In genomic region chr1:156082111-156083091, GRCh38 we compare ENCODE assay signal across 9 cellular contexts. TPM values are rescaled to one million over a fixed set of nuclear protein-coding genes. Genes with fewer than 3 reads are reported as not detected.
A peak's percentile ranks its signal among the peaks of the same experiment; 100 is the strongest.
DNase-seq lines count a peak whose midpoint lies in the region; ATAC-seq and TF ChIP-seq lines count a peak whose summit lies in the region.
"Had no signal": no experiment of that assay in that cellular context is flagged by ENCODE, and none has a peak within 500 bp of the region (broad histone marks: within the 10 kb centered on the region; RNA-seq: fewer than 3 reads in every experiment).

MEX3A (minus strand) TSS chr1:156082465; CDS start chr1:156081998, 467 bp downstream.

- peak within 1 kb of the TSS; percentile 85 for H3K4me3 ChIP-seq in HL-60 (replicated peaks; ENCODE audit: insufficient read depth, low read length)
- peak within 1 kb of the TSS; percentile 96 for H3K4me3 ChIP-seq in endodermal cell (ENCODE audit: low read length)

- TF ChIP-seq CTCF in Calu3 (IDR thresholded peaks at IDR 0.05; ENCODE audit: unreplicated experiment) (no peak), HL-60 (IDR thresholded peaks at IDR 0.05; ENCODE audit: insufficient read depth, low read length) (no peak), endodermal cell (conservative IDR thresholded peaks at IDR 0.05) (no peak)

- DNase-seq in Calu3: peak; percentile 83
- DNase-seq in HL-60 (ENCODE audit: low read depth in 1 of 2, low spot score in 1 of 2): peak in 1 of 2 experiments; percentile 60
- DNase-seq in NCI-H82 treated with DMSO at 0.1 percent for 48 hours (lab: John Stamatoyannopoulos, UW; ENCODE audit: unreplicated experiment): peak; percentile 78
- peak; percentile 86 for DNase-seq in activated CD8-positive, alpha-beta memory T cell treated with anti-CD3 and anti-CD28 coated beads for 24 hours
- peak; percentile 99 for DNase-seq in endodermal cell
- peak; percentile 54 to 55 for DNase-seq in memory B cell (ENCODE audit: low spot score in 2 of 2)
- DNase-seq in stimulated activated CD8-positive, alpha-beta memory T cell treated with anti-CD3 and anti-CD28 coated beads, Interleukin-4, amount 100 ng/mL, for 48 hours: peak; percentile 79

- peak within 1 kb of the TSS; percentile 97 for H3K9ac ChIP-seq in endodermal cell (ENCODE audit: extremely low read depth, low read length, poor library complexity, severe bottlenecking)

- H3K9me3 Mint-ChIP-seq in Calu3 (ENCODE audit: low read depth, unreplicated experiment) (no peaks in the 10 kb centered on the region), endodermal cell (no peaks in the 10 kb centered on the region), memory B cell (no peaks in the 10 kb centered on the region)

- H3K27ac Mint-ChIP-seq in Calu3 (ENCODE audit: unreplicated experiment) (no peak within 1 kb of the TSS), endodermal cell (peak within 1 kb of the TSS; percentile 94), memory B cell (no peak within 1 kb of the TSS)

- ATAC-seq in memory B cell (ENCODE audit: low read depth) (peak; percentile 80), GM21576 (IDR thresholded peaks at IDR 0.05; ENCODE audit: unreplicated experiment) (no peak)

- peaks cover 25% of the 10 kb centered on the region for H3K36me3 Mint-ChIP-seq in Calu3 (ENCODE audit: insufficient read depth, unreplicated experiment)
- H3K36me3 Mint-ChIP-seq in endodermal cell (ENCODE audit: low read depth): peaks cover 28% of the 10 kb centered on the region
- no peaks in the 10 kb centered on the region for H3K36me3 Mint-ChIP-seq in memory B cell

- H3K4me1 Mint-ChIP-seq in Calu3 (ENCODE audit: low read depth, unreplicated experiment) (peaks cover 18% of the 10 kb centered on the region), endodermal cell (peaks cover 55% of the 10 kb centered on the region), memory B cell (peaks cover 20% of the 10 kb centered on the region)

- H3K9me3 ChIP-seq in endodermal cell (ENCODE audit: control insufficient read depth, low read length): no peaks in the 10 kb centered on the region

- H3K4me3 Mint-ChIP-seq in Calu3 (ENCODE audit: low read depth, unreplicated experiment) (peak within 1 kb of the TSS; percentile 76), endodermal cell (peak within 1 kb of the TSS; percentile 99), memory B cell (peak within 1 kb of the TSS; percentile 86)

- no peaks in the 10 kb centered on the region for H3K4me1 ChIP-seq in endodermal cell (ENCODE audit: control insufficient read depth, insufficient read depth, low read length)

- peaks cover 10% of the 10 kb centered on the region for H3K27me3 ChIP-seq in HL-60 (ENCODE audit: insufficient read depth, poor library complexity, severe bottlenecking)
- no peaks in the 10 kb centered on the region for H3K27me3 ChIP-seq in endodermal cell (ENCODE audit: control insufficient read depth, insufficient read depth, low read length, poor library complexity, severe bottlenecking)

- no peak within 1 kb of the TSS for H3K27ac ChIP-seq in HL-60 (replicated peaks)
- H3K27ac ChIP-seq in endodermal cell (ENCODE audit: low read depth, low read length): peak within 1 kb of the TSS; percentile 99

- WGBS in endodermal cell (ENCODE audit: insufficient coverage in 1 of 2, insufficient read length in 1 of 2), 2 experiments: 0% methylated on average over 5 to 62 of the region's 69 CpGs

- CTCF ChIA-PET in Calu3 (lab: Charles Lee): interaction anchor here (0.5 to 2.2 kb wide), 3 partner anchors 48 to 145 kb away, joined by 3 to 10 read pairs (median 6); no protein-coding TSS in a partner anchor

- peaks cover 29% of the 10 kb centered on the region for H3K36me3 ChIP-seq in endodermal cell (ENCODE audit: control insufficient read depth, insufficient read depth, low read length)

- intact Hi-C loops in Calu3 (cut with micrococcal nuclease; ENCODE audit: unreplicated experiment): no loop called here

- H3K27me3 Mint-ChIP-seq in Calu3 (ENCODE audit: unreplicated experiment): no peaks in the 10 kb centered on the region
- H3K27me3 Mint-ChIP-seq in endodermal cell (ENCODE audit: insufficient read depth): no peaks in the 10 kb centered on the region
- peaks cover 13% of the 10 kb centered on the region for H3K27me3 Mint-ChIP-seq in memory B cell

- BruUV-seq in Calu3 (replicated peaks; lab: Mats Ljungman, UMichigan): no TSS peak

RNA-seq across cellular contexts. Expression of gene MEX3A, which starts in this region (rescaled TPM):
- total RNA-seq in Calu3 (2022) (3.3 and 5.0 TPM in 2 replicates), endodermal cell (10 to 100 TPM; 91.8 to 94.3 TPM)
- polyA plus RNA-seq in endodermal cell (2013, experiment 1 of 2): 91.4 TPM
- 89.4 TPM for polyA plus RNA-seq in endodermal cell (2013, experiment 2 of 2)
- total RNA-seq: T-helper 1 cell treated with Interleukin-12 subunit alpha and Interleukin-12 subunit beta and Interleukin-4 antibody, amounts not matched to agents 30 ng/mL and 1 ng/mL, for 36 hours had no signal

Comparison
In these comparisons a context has a peak if more than half of its experiments do, and no peak if none do; other contexts are left out.
1. RNA of gene MEX3A (total RNA-seq): 91.8 to 94.3 TPM in endodermal cell; 3.3 to 5.0 TPM in Calu3; every median in the first group is over 10 times any median in the second.
2. Peak in every context shown above with its lines, with median percentiles within 50 percentile points of each other: H3K4me3 Mint-ChIP-seq.